8 cellular contexts compared by ENCODE assay signal in genomic region chr9:62800451-62801371, GRCh38.
DNase-seq lines count a peak whose midpoint lies in the region; TF ChIP-seq lines count a peak whose summit lies in the region.
"Not testable (repeated sequence)": the region's sequence is repeated elsewhere in the genome, so short reads cannot be mapped to it uniquely, and the experiment has no call there.

No MANE protein-coding gene starts in this region.

- peak; percentile 31 for DNase-seq in EH (ENCODE audit: low read depth)
- peak; percentile 18 for DNase-seq in H7
- DNase-seq in activated naive CD4-positive, alpha-beta T cell treated with anti-CD3 and anti-CD28 coated beads, Interleukin-2, amount 10 ng/mL, durations not matched to agents 7 days and 5 days: not testable (repeated sequence)
- DNase-seq in endothelial cell (ENCODE audit: low spot score): peak; percentile 50
- peak; percentile 38 for DNase-seq in iris pigment epithelial cell (ENCODE audit: low read depth)
- DNase-seq in suprapubic skin (ENCODE audit: low spot score in 2 of 2): peak; percentile 73 to 87

- H3K27ac ChIP-seq in neutrophil: peak overlapping the region; percentile 87
- H3K27ac ChIP-seq in suprapubic skin: not testable (repeated sequence)

- peak overlapping the region; percentile 34; the same call in 1 of the 2 replicates for H3K4me3 ChIP-seq in H7 (ENCODE audit: insufficient read depth, low read depth, low read length)
- H3K4me3 ChIP-seq in neutrophil (ENCODE audit: low read depth in 1 of 2, low read length in 1 of 2): peak overlapping the region; percentile 72 to 74
- H3K4me3 ChIP-seq in suprapubic skin: peak overlapping the region; percentile 69

- TF ChIP-seq EP300 in suprapubic skin (IDR thresholded peaks at IDR 0.05): not testable (repeated sequence)

- H3K27me3 ChIP-seq in H7 (ENCODE audit: control insufficient read depth, insufficient read depth, low read length): peaks cover 63% of the 10 kb centered on the region
- H3K27me3 ChIP-seq in neutrophil: peaks cover 70% of the 10 kb centered on the region
- peaks cover 63% of the 10 kb centered on the region for H3K27me3 ChIP-seq in suprapubic skin

- H3K36me3 Mint-ChIP-seq in activated naive CD4-positive, alpha-beta T cell treated with anti-CD3 and anti-CD28 coated beads, Interleukin-2, amount 10 ng/mL, durations not matched to agents 7 days and 5 days: peaks cover 18% of the 10 kb centered on the region
- peaks cover 17% of the 10 kb centered on the region for H3K36me3 Mint-ChIP-seq in endothelial cell (ENCODE audit: low read depth, unreplicated experiment)

- not testable (repeated sequence) for H3K36me3 ChIP-seq in H7 (replicated peaks; ENCODE audit: control insufficient read depth, insufficient read depth, low read length); neutrophil; suprapubic skin

- peaks cover 65% of the 10 kb centered on the region for H3K27me3 Mint-ChIP-seq in activated naive CD4-positive, alpha-beta T cell treated with anti-CD3 and anti-CD28 coated beads, Interleukin-2, amount 10 ng/mL, durations not matched to agents 7 days and 5 days
- peaks cover 34% of the 10 kb centered on the region for H3K27me3 Mint-ChIP-seq in endothelial cell (ENCODE audit: unreplicated experiment)

- H3K4me3 Mint-ChIP-seq in activated naive CD4-positive, alpha-beta T cell treated with anti-CD3 and anti-CD28 coated beads, Interleukin-2, amount 10 ng/mL, durations not matched to agents 7 days and 5 days: peak overlapping the region; percentile 68
- peak overlapping the region; percentile 89 for H3K4me3 Mint-ChIP-seq in endothelial cell (ENCODE audit: unreplicated experiment)

- peaks cover 37% of the 10 kb centered on the region for H3K4me1 Mint-ChIP-seq in activated naive CD4-positive, alpha-beta T cell treated with anti-CD3 and anti-CD28 coated beads, Interleukin-2, amount 10 ng/mL, durations not matched to agents 7 days and 5 days
- H3K4me1 Mint-ChIP-seq in endothelial cell (ENCODE audit: unreplicated experiment): peaks cover 24% of the 10 kb centered on the region

- CTCF ChIA-PET in activated naive CD4-positive, alpha-beta T cell treated with anti-CD3 and anti-CD28 coated beads, Interleukin-2, amount 10 ng/mL, durations not matched to agents 7 days and 5 days (lab: Charles Lee): not testable (repeated sequence)

- H3K9me3 Mint-ChIP-seq in activated naive CD4-positive, alpha-beta T cell treated with anti-CD3 and anti-CD28 coated beads, Interleukin-2, amount 10 ng/mL, durations not matched to agents 7 days and 5 days: not testable (repeated sequence)
- peaks cover 19% of the 10 kb centered on the region for H3K9me3 Mint-ChIP-seq in endothelial cell (ENCODE audit: unreplicated experiment)

- H3K27ac Mint-ChIP-seq in activated naive CD4-positive, alpha-beta T cell treated with anti-CD3 and anti-CD28 coated beads, Interleukin-2, amount 10 ng/mL, durations not matched to agents 7 days and 5 days: not testable (repeated sequence)
- peak overlapping the region; percentile 6 for H3K27ac Mint-ChIP-seq in endothelial cell (ENCODE audit: unreplicated experiment)

- not testable (repeated sequence) for TF ChIP-seq CTCF in endothelial cell (IDR thresholded peaks at IDR 0.05; ENCODE audit: unreplicated experiment); neutrophil (IDR thresholded peaks at IDR 0.05); suprapubic skin (IDR thresholded peaks at IDR 0.05)

- H3K4me1 ChIP-seq in neutrophil (ENCODE audit: control insufficient read depth in 1 of 2, insufficient read depth in 1 of 2, low read depth in 1 of 2, low read length in 1 of 2): peaks cover 30 to 46% of the 10 kb centered on the region in 2 experiments
- peaks cover 42% of the 10 kb centered on the region for H3K4me1 ChIP-seq in suprapubic skin

- TF ChIP-seq POLR2A in Raji (IDR thresholded peaks at IDR 0.05; ENCODE audit: insufficient read depth, low read depth, low read length): peak; percentile 41; the same call in 1 of the 2 replicates
- TF ChIP-seq POLR2A in suprapubic skin (IDR thresholded peaks at IDR 0.05): not testable (repeated sequence)

- not testable (repeated sequence) for H3K9me3 ChIP-seq in neutrophil, suprapubic skin

- 49% methylated on average over 29 of the region's 30 CpGs for WGBS in suprapubic skin
